ENCODE assay signal across 1 cellular context in genomic region chr17:39462644-39463375, GRCh38.
TF ChIP-seq lines count a peak whose summit lies in the region.

No MANE protein-coding gene starts in this region.

TF ChIP-seq in IMR-90, 13 proteins besides CTCF, POLR2A, EP300 and RAD21:
- TF ChIP-seq RFX5 (IDR thresholded peaks at IDR 0.05; ENCODE audit: low read depth, low read length) = no peak
- TF ChIP-seq CHD1 (IDR thresholded peaks at IDR 0.05; ENCODE audit: low read depth, low read length) = no peak
- no peak for TF ChIP-seq MAFK (IDR thresholded peaks at IDR 0.05; ENCODE audit: low read depth, low read length)
